In genomic region chr19:33627962-33628839, GRCh38 we compare ENCODE assay signal across 14 cellular contexts. TPM values are rescaled to one million over a fixed set of nuclear protein-coding genes. Genes with fewer than 3 reads are reported as not detected.
DNase-seq lines count a peak whose midpoint lies in the region; TF ChIP-seq lines count a peak whose summit lies in the region.
"Had no signal": no experiment of that assay in that cellular context is flagged by ENCODE, and none has a peak within 500 bp of the region (broad histone marks: within the 10 kb centered on the region; RNA-seq: fewer than 3 reads in every experiment).

No MANE protein-coding gene starts in this region.

- H4K91ac ChIP-seq in mesenchymal stem cell (ENCODE audit: low read length), result no peak overlapping the region

- no peaks in the 10 kb centered on the region for H3K9me3 ChIP-seq in mesenchymal stem cell (ENCODE audit: control insufficient read depth, low read length)
- H3K9me3 ChIP-seq: Peyer's patch had no signal

- H4K8ac ChIP-seq in mesenchymal stem cell (ENCODE audit: low read length), result no peak overlapping the region

- H3K18ac ChIP-seq in mesenchymal stem cell (ENCODE audit: low read depth in 1 of 2, low read length in 2 of 2), result no peak overlapping the region

- no peak overlapping the region for H3K4me3 ChIP-seq in H7 (ENCODE audit: insufficient read depth, low read depth, low read length)
- no peak overlapping the region for H3K4me3 ChIP-seq in mesenchymal stem cell (ENCODE audit: insufficient read depth in 1 of 2, low read depth in 1 of 2, low read length in 2 of 2)
- H3K4me3 ChIP-seq: Peyer's patch, SK-N-MC had no signal

- H3K36me3 ChIP-seq in H7 (replicated peaks; ENCODE audit: control insufficient read depth, insufficient read depth, low read length) (no peaks in the 10 kb centered on the region), mesenchymal stem cell (ENCODE audit: control insufficient read depth in 1 of 2, insufficient read depth in 2 of 2, low read depth in 1 of 2, low read length in 2 of 2) (no peaks in the 10 kb centered on the region)
- H3K36me3 ChIP-seq: Peyer's patch had no signal

- no peaks in the 10 kb centered on the region for H3K4me1 Mint-ChIP-seq in endothelial cell (ENCODE audit: unreplicated experiment)

- intact Hi-C loops in posterior vena cava (cut with DNase I), result no loop called here

- TF ChIP-seq CTCF in endothelial cell (IDR thresholded peaks at IDR 0.05; ENCODE audit: unreplicated experiment), result no peak

- no peak overlapping the region for H2BK12ac ChIP-seq in mesenchymal stem cell (ENCODE audit: low read length in 2 of 2)

- WGBS in mesenchymal stem cell, result 79% methylated on average over 12 of the region's 12 CpGs

- no peak overlapping the region for H3K27ac ChIP-seq in mesenchymal stem cell (ENCODE audit: low read length, poor library complexity, severe bottlenecking)
- H3K27ac ChIP-seq: HL-60, Peyer's patch, SK-N-MC had no signal

- no peaks in the 10 kb centered on the region for H3K79me1 ChIP-seq in mesenchymal stem cell (replicated peaks; ENCODE audit: low read length, poor library complexity, severe bottlenecking)

- peak overlapping the region; percentile 64 for H3K27ac Mint-ChIP-seq in endothelial cell (ENCODE audit: unreplicated experiment)

- H3K9ac ChIP-seq in mesenchymal stem cell (ENCODE audit: low read length), result no peak overlapping the region

- H3K27me3 Mint-ChIP-seq in endothelial cell (ENCODE audit: unreplicated experiment), result peaks cover 13% of the 10 kb centered on the region

- no peaks in the 10 kb centered on the region for H3K36me3 Mint-ChIP-seq in endothelial cell (ENCODE audit: low read depth, unreplicated experiment)

- H3K4me1 ChIP-seq in mesenchymal stem cell (ENCODE audit: control insufficient read depth, insufficient read depth, low read depth, low read length), result peaks cover 1% of the 10 kb centered on the region

- H3K4me3 Mint-ChIP-seq in endothelial cell (ENCODE audit: unreplicated experiment), result no peak overlapping the region

- H3K23ac ChIP-seq in mesenchymal stem cell (ENCODE audit: low read length in 2 of 2), result no peak overlapping the region

- peak; percentile 14 for DNase-seq in H7
- peak; percentile 34 for DNase-seq in NCI-H524 treated with DMSO at 0.1 percent for 48 hours (lab: John Stamatoyannopoulos, UW)
- no peak for DNase-seq in endothelial cell (ENCODE audit: low spot score)
- peak; percentile 43 for DNase-seq in posterior vena cava (ENCODE audit: low spot score)
- DNase-seq in activated effector memory CD4-positive, alpha-beta T cell treated with anti-CD3 and anti-CD28 coated beads, Interleukin-2, amount 50 U/mL, for 16 hours, result no peak
- no peak for DNase-seq in mesenchymal stem cell
- no peak for DNase-seq in activated naive CD4-positive, alpha-beta T cell treated with anti-CD3 and anti-CD28 coated beads, Interleukin-2, amount 50 U/mL, for 16 hours
- DNase-seq: DMS153, NCI-H1105 treated with DMSO at 0.1 percent for 48 hours, NCI-H187 treated with DMSO at 0.1 percent for 48 hours had no signal

- H2AK5ac ChIP-seq in mesenchymal stem cell (ENCODE audit: low read length, severe bottlenecking), result no peak overlapping the region

- no peak overlapping the region for H3K4me2 ChIP-seq in mesenchymal stem cell (ENCODE audit: low read length, poor library complexity, severe bottlenecking)

- no peak overlapping the region for H2AFZ ChIP-seq in mesenchymal stem cell (ENCODE audit: low read depth, low read length)

- H2BK5ac ChIP-seq in mesenchymal stem cell (ENCODE audit: low read depth, low read length, poor library complexity, severe bottlenecking), result no peak overlapping the region

- H3K4ac ChIP-seq in mesenchymal stem cell (ENCODE audit: low read depth in 1 of 2, low read length in 2 of 2), result no peak overlapping the region

- H2BK120ac ChIP-seq in mesenchymal stem cell (ENCODE audit: low read depth, low read length), result no peak overlapping the region

- H3K27me3 ChIP-seq in H7 (ENCODE audit: control insufficient read depth, insufficient read depth, low read length) (peaks cover 9% of the 10 kb centered on the region), mesenchymal stem cell (ENCODE audit: control insufficient read depth in 1 of 2, insufficient read depth in 1 of 2, low read length in 2 of 2) (peaks cover 20 to 58% of the 10 kb centered on the region in 2 experiments)

- H3K9me3 Mint-ChIP-seq in endothelial cell (ENCODE audit: unreplicated experiment), result no peaks in the 10 kb centered on the region
- H3K9me3 Mint-ChIP-seq: H9 had no signal

- H2BK15ac ChIP-seq in mesenchymal stem cell (ENCODE audit: low read depth, poor library complexity, severe bottlenecking), result no peak overlapping the region

- H3K14ac ChIP-seq in mesenchymal stem cell (ENCODE audit: low read length in 2 of 2), result no peak overlapping the region

RNA-seq across cellular contexts. Expression of gene CHST8, which starts 6.4 kb away (rescaled TPM):
- total RNA-seq in H7 (2014; rRNA removed; shearing (Covaris generic)), result 27.0 and 39.4 TPM in 2 replicates
- total RNA-seq in endothelial cell (ENCODE audit: unreplicated experiment) (0.54 TPM), posterior vena cava (1 to 10 TPM in 1 of 2 donors, under 1 TPM in 1; 0.97 to 1.3 TPM)
- polyA plus RNA-seq in mesenchymal stem cell (2013, experiment 1 of 2), result not detected
- polyA plus RNA-seq in mesenchymal stem cell (2013, experiment 2 of 2), result not detected

Comparison
In these comparisons a context has a peak if more than half of its experiments do, and no peak if none do; other contexts are left out.
1. DNase-seq: peak in H7 (single experiment), NCI-H524 treated with DMSO at 0.1 percent for 48 hours (single experiment) and posterior vena cava (single experiment); none in endothelial cell (single experiment), activated effector memory CD4-positive, alpha-beta T cell treated with anti-CD3 and anti-CD28 coated beads, Interleukin-2, amount 50 U/mL, for 16 hours (single experiment), mesenchymal stem cell (single experiment) and activated naive CD4-positive, alpha-beta T cell treated with anti-CD3 and anti-CD28 coated beads, Interleukin-2, amount 50 U/mL, for 16 hours (single experiment).
2. RNA of gene CHST8, which starts 6.4 kb away (total RNA-seq): 27.0 to 39.4 TPM in H7; 0.97 to 1.3 TPM in posterior vena cava and 0.54 TPM in endothelial cell (single experiment); every median in the first group is over 10 times any median in the second.